In genomic region chr2:11163439-11164317, GRCh38 we compare ENCODE assay signal across 23 cellular contexts.
"Had no signal": no experiment of that assay in that cellular context is flagged by ENCODE, and none has a peak within 500 bp of the region (broad histone marks: within the 10 kb centered on the region; RNA-seq: fewer than 3 reads in every experiment).

No MANE protein-coding gene starts in this region.

- H3K9me3 Mint-ChIP-seq: activated B cell treated with CpG ODN at 0.5 μM for 24 hours; activated T-cell treated with anti-CD3 and anti-CD28 coated beads, Interleukin-2, amount 50 U/mL, for 24 hours; activated T-helper 17 cell treated with anti-CD3 and anti-CD28 coated beads, Interleukin-2, amount 50 U/mL, for 72 hours; effector memory CD8-positive, alpha-beta T cell; memory B cell; nephron progenitor cell; type B pancreatic cell had no signal

- H3K4me3 Mint-ChIP-seq: activated B cell treated with CpG ODN at 0.5 μM for 24 hours; activated CD4-positive, alpha-beta T cell treated with anti-CD3 and anti-CD28 coated beads for 36 hours; activated naive CD8-positive, alpha-beta T cell; activated T-cell treated with anti-CD3 and anti-CD28 coated beads, Interleukin-2, amount 50 U/mL, for 24 hours; activated T-helper 17 cell treated with anti-CD3 and anti-CD28 coated beads, Interleukin-2, amount 50 U/mL, for 72 hours; effector memory CD8-positive, alpha-beta T cell; memory B cell; nephron progenitor cell; type B pancreatic cell had no signal

- H3K4me1 Mint-ChIP-seq: activated T-helper 17 cell treated with anti-CD3 and anti-CD28 coated beads, Interleukin-2, amount 50 U/mL, for 72 hours had no signal

- H3K27ac Mint-ChIP-seq: activated B cell treated with CpG ODN at 0.5 μM for 24 hours; activated CD4-positive, alpha-beta T cell treated with anti-CD3 and anti-CD28 coated beads for 36 hours; activated naive CD8-positive, alpha-beta T cell; activated T-cell treated with anti-CD3 and anti-CD28 coated beads, Interleukin-2, amount 50 U/mL, for 24 hours; activated T-helper 17 cell treated with anti-CD3 and anti-CD28 coated beads, Interleukin-2, amount 50 U/mL, for 72 hours; effector memory CD8-positive, alpha-beta T cell; memory B cell; nephron progenitor cell; type B pancreatic cell had no signal

- H3K36me3 Mint-ChIP-seq: type B pancreatic cell had no signal

- ATAC-seq: activated CD4-positive, alpha-beta T cell treated with anti-CD3 and anti-CD28 coated beads for 36 hours; activated T-helper 17 cell treated with anti-CD3 and anti-CD28 coated beads, Interleukin-2, amount 50 U/mL, for 72 hours; body of pancreas; effector memory CD8-positive, alpha-beta T cell; left cardiac atrium had no signal

- DNase-seq: activated B cell treated with CpG ODN at 0.5 μM for 24 hours; activated CD4-positive, alpha-beta T cell treated with anti-CD3 and anti-CD28 coated beads for 36 hours; activated CD4-positive, alpha-beta T cell treated with anti-CD3 and anti-CD28 coated beads, Interleukin-2, amount 50 U/mL, for 4 hours; activated CD8-positive, alpha-beta memory T cell treated with anti-CD3 and anti-CD28 coated beads for 24 hours; activated CD8-positive, alpha-beta memory T cell treated with anti-CD3 and anti-CD28 coated beads, Interleukin-2, amount 50 U/mL, for 4 hours; activated T-cell treated with anti-CD3 and anti-CD28 coated beads, Interleukin-2, amount 50 U/mL, for 24 hours; adrenal gland; body of pancreas; effector memory CD8-positive, alpha-beta T cell; left cardiac atrium; nephron progenitor cell; occipital lobe; retina; stimulated activated CD4-positive, alpha-beta T cell treated with anti-CD3 and anti-CD28 coated beads, Interleukin-4, amount 100 ng/mL, for 24 hours; stimulated activated naive CD4-positive, alpha-beta T cell treated with Interleukin-2 at 50 U/mL for 16 hours; T-helper 9 cell had no signal

- H3K4me3 ChIP-seq: adrenal gland, body of pancreas, esophagus muscularis mucosa, thoracic aorta, vagina had no signal

- H3K27me3 Mint-ChIP-seq: activated B cell treated with CpG ODN at 0.5 μM for 24 hours; activated CD4-positive, alpha-beta T cell treated with anti-CD3 and anti-CD28 coated beads for 36 hours; activated naive CD8-positive, alpha-beta T cell; activated T-cell treated with anti-CD3 and anti-CD28 coated beads, Interleukin-2, amount 50 U/mL, for 24 hours; activated T-helper 17 cell treated with anti-CD3 and anti-CD28 coated beads, Interleukin-2, amount 50 U/mL, for 72 hours; effector memory CD8-positive, alpha-beta T cell; memory B cell; type B pancreatic cell had no signal
